ENCODE assay signal across 16 cellular contexts in the genomic region with DNA sequence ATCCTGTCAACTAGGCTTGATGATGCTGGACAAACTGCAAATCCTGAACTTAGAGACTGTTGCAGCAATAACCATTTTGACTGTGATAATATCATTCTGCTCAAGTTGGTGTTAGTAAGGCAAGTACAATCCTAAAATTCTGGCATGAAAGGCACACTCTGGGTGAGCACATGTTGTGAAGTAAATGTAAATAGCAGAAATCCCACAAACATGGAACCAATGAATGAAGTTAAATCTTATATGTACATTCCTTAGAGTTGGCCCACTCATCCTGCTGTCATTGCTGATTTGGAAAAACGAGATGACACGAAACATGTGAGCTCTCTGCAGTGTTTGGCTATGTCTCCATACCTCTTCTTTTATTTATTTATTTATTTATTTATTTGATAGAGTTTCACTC.
"Had no signal": no experiment of that assay in that cellular context is flagged by ENCODE, and none has a peak within 500 bp of the region (broad histone marks: within the 10 kb centered on the region; RNA-seq: fewer than 3 reads in every experiment).

No MANE protein-coding gene starts in this region.

- H3K36me3 ChIP-seq: brain microvascular endothelial cell, gastrocnemius medialis, left ventricle myocardium inferior, prostate gland, right lobe of liver, upper lobe of right lung had no signal

- H3K9me3 Mint-ChIP-seq: activated naive CD4-positive, alpha-beta T cell treated with anti-CD3 and anti-CD28 coated beads, Interleukin-2, amount 50 U/mL, for 72 hours; endodermal cell; memory B cell; stimulated activated naive CD8-positive, alpha-beta T cell treated with anti-CD3 and anti-CD28 coated beads, Interleukin-15, Interleukin-2, amounts not matched to agents 100 ng/mL and 50 ng/mL, for 24 hours; T-helper 1 cell treated with Interleukin-12 subunit alpha and Interleukin-12 subunit beta and Interleukin-4 antibody, amounts not matched to agents 30 μg/mL and 1 μg/mL, for 36 hours had no signal

- ATAC-seq: activated naive CD4-positive, alpha-beta T cell treated with anti-CD3 and anti-CD28 coated beads, Interleukin-2, amount 50 U/mL, for 72 hours; gastrocnemius medialis; right lobe of liver; upper lobe of right lung had no signal

- H3K36me3 Mint-ChIP-seq: activated naive CD4-positive, alpha-beta T cell treated with anti-CD3 and anti-CD28 coated beads, Interleukin-2, amount 50 U/mL, for 72 hours had no signal

- H3K4me3 Mint-ChIP-seq: endodermal cell; memory B cell; nephron; stimulated activated naive CD8-positive, alpha-beta T cell treated with anti-CD3 and anti-CD28 coated beads, Interleukin-15, Interleukin-2, amounts not matched to agents 100 ng/mL and 50 ng/mL, for 24 hours; T-helper 1 cell treated with Interleukin-12 subunit alpha and Interleukin-12 subunit beta and Interleukin-4 antibody, amounts not matched to agents 30 μg/mL and 1 μg/mL, for 36 hours had no signal

- H3K4me1 Mint-ChIP-seq: nephron had no signal

- H3K9me3 ChIP-seq: gastrocnemius medialis, left ventricle myocardium inferior, prostate gland, right lobe of liver, upper lobe of right lung had no signal

- H3K4me3 ChIP-seq: gastrocnemius medialis, left ventricle myocardium inferior, prostate gland, right lobe of liver, upper lobe of right lung had no signal

- H3K27ac Mint-ChIP-seq: activated naive CD4-positive, alpha-beta T cell treated with anti-CD3 and anti-CD28 coated beads, Interleukin-2, amount 50 U/mL, for 72 hours; endodermal cell; memory B cell; nephron; stimulated activated naive CD8-positive, alpha-beta T cell treated with anti-CD3 and anti-CD28 coated beads, Interleukin-15, Interleukin-2, amounts not matched to agents 100 ng/mL and 50 ng/mL, for 24 hours; T-helper 1 cell treated with Interleukin-12 subunit alpha and Interleukin-12 subunit beta and Interleukin-4 antibody, amounts not matched to agents 30 μg/mL and 1 μg/mL, for 36 hours had no signal

- H3K27me3 Mint-ChIP-seq: memory B cell; stimulated activated naive CD8-positive, alpha-beta T cell treated with anti-CD3 and anti-CD28 coated beads, Interleukin-15, Interleukin-2, amounts not matched to agents 100 ng/mL and 50 ng/mL, for 24 hours had no signal

- H3K4me1 ChIP-seq: gastrocnemius medialis, left ventricle myocardium inferior had no signal

- H3K27ac ChIP-seq: brain microvascular endothelial cell, gastrocnemius medialis, left ventricle myocardium inferior, right lobe of liver, upper lobe of right lung had no signal

- H3K27me3 ChIP-seq: brain microvascular endothelial cell, gastrocnemius medialis, right lobe of liver, upper lobe of right lung had no signal

- DNase-seq: activated CD4-positive, alpha-beta T cell treated with anti-CD3 and anti-CD28 coated beads, Interleukin-2, amount 50 U/mL, for 4 hours; activated T-cell treated with anti-CD3 and anti-CD28 coated beads, Interleukin-2, amount 50 U/mL, for 1 hour; brain microvascular endothelial cell; cerebellar nuclear complex; endodermal cell; erythroblast; gastrocnemius medialis; left ventricle myocardium inferior; right lobe of liver; upper lobe of right lung had no signal
